In the genomic region with DNA sequence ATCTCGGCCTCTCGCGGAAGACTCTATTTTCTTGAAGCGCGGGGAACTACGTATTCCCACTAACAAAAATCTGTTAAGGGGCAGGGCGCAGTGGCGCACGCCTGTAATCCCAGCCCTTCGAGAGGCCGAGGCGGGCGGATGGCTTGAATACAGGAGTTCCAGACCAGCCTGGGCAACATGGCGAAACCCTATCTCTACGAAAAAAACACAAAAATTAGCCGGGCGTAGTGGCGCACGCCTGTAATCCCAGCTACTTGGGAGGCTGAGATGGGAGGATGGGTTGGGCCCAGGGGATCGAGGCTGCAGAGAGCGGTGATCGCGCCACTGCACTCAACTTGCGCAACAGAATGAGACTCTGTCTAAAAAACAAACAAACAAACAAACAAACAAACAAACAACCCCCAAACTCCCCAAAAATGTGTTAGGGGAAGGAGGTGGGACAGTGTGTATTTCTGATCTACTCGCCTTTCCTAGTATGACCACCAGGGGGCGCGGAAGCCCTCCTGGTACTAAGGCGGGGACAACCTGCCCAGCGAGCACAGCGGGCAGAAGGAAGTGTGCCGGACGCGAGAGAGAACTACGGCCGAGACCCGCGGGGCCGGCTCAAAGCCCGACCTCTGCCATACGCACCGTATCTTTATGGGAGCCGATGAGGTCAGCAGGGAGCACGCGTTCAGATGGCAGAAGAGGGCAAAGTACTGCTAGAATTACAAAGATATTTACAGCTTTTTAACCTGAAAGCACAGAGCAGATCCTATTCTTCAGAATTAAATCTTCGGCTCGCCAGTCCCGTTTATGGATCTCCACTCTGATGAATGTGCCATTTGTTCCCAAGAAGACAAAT, we compare ENCODE assay signal across 8 cellular contexts. TPM values are rescaled to one million over a fixed set of nuclear protein-coding genes. Genes with fewer than 3 reads are reported as not detected.
DNase-seq lines count a peak whose midpoint lies in the region; ATAC-seq and TF ChIP-seq lines count a peak whose summit lies in the region.

No MANE protein-coding gene starts in this region.

- ATAC-seq in GM18861 (IDR thresholded peaks at IDR 0.05; ENCODE audit: unreplicated experiment) (peak; percentile 65), HG03103 (IDR thresholded peaks at IDR 0.05; ENCODE audit: low read depth, unreplicated experiment) (peak; percentile 52), left lobe of liver (peak; percentile 88)
- peak; percentile 79 for ATAC-seq in activated CD4-positive, alpha-beta T cell treated with anti-CD3 and anti-CD28 coated beads for 36 hours

- peak; percentile 91 for DNase-seq in AG08396 (ENCODE audit: low spot score)
- DNase-seq in NCI-H2227 treated with DMSO at 0.1 percent for 48 hours (lab: John Stamatoyannopoulos, UW) = peak; percentile 74
- peak; percentile 92 for DNase-seq in activated CD4-positive, alpha-beta T cell treated with anti-CD3 and anti-CD28 coated beads for 36 hours
- peak; percentile 95 for DNase-seq in colonic mucosa
- peak; percentile 86 for DNase-seq in left lobe of liver (ENCODE audit: low spot score)
- peak; percentile 88 for DNase-seq in stimulated activated CD4-positive, alpha-beta T cell treated with anti-CD3 and anti-CD28 coated beads, Interleukin-2, amount 100 ng/mL, for 24 hours

- H3K36me3 ChIP-seq in colonic mucosa = no peaks in the 10 kb centered on the region

- peak; percentile 87 for TF ChIP-seq CTCF in colonic mucosa (IDR thresholded peaks at IDR 0.05)

- H3K36me3 Mint-ChIP-seq in activated CD4-positive, alpha-beta T cell treated with anti-CD3 and anti-CD28 coated beads for 36 hours (ENCODE audit: low read depth) = no peaks in the 10 kb centered on the region

- peak overlapping the region; percentile 93 for H3K4me3 ChIP-seq in colonic mucosa

- peak overlapping the region; percentile 53 for H3K27ac Mint-ChIP-seq in activated CD4-positive, alpha-beta T cell treated with anti-CD3 and anti-CD28 coated beads for 36 hours

- H3K4me1 Mint-ChIP-seq in activated CD4-positive, alpha-beta T cell treated with anti-CD3 and anti-CD28 coated beads for 36 hours = peaks cover 15% of the 10 kb centered on the region

- CTCF ChIA-PET in activated CD4-positive, alpha-beta T cell treated with anti-CD3 and anti-CD28 coated beads for 36 hours (lab: Charles Lee) = interaction anchor here (0.6 to 6.4 kb wide), 20 partner anchors 9 to 321 kb away, joined by 3 to 73 read pairs (median 4); partner anchors contain the start of genes MRPL16 and PATL1

- H3K27me3 Mint-ChIP-seq in activated CD4-positive, alpha-beta T cell treated with anti-CD3 and anti-CD28 coated beads for 36 hours = peaks cover 6% of the 10 kb centered on the region

- H3K27ac ChIP-seq in colonic mucosa = peak overlapping the region; percentile 98

- no peaks in the 10 kb centered on the region for H3K27me3 ChIP-seq in colonic mucosa

- H3K4me3 Mint-ChIP-seq in activated CD4-positive, alpha-beta T cell treated with anti-CD3 and anti-CD28 coated beads for 36 hours = peak overlapping the region; percentile 84

- POLR2A ChIA-PET in activated CD4-positive, alpha-beta T cell treated with anti-CD3 and anti-CD28 coated beads for 36 hours (lab: Charles Lee) = no interaction called here

- peaks cover 9% of the 10 kb centered on the region for H3K4me1 ChIP-seq in colonic mucosa

- intact Hi-C loops in activated CD4-positive, alpha-beta T cell treated with anti-CD3 and anti-CD28 coated beads for 36 hours (cut with DNase I, micrococcal nuclease) = loop anchor here (1.0 to 10.0 kb wide), 11 partner anchors 23 to 498 kb away; partner anchors contain the start of genes PATL1 (in 2 of the 2) and MRPL16 (in 1 of the 2)
- intact Hi-C loops in colonic mucosa (cut with DNase I) = loop anchor here (2.0 kb wide), 1 partner anchor 49 kb away; no protein-coding TSS in a partner anchor

- no peaks in the 10 kb centered on the region for H3K9me3 ChIP-seq in colonic mucosa

- H3K9me3 Mint-ChIP-seq in activated CD4-positive, alpha-beta T cell treated with anti-CD3 and anti-CD28 coated beads for 36 hours (ENCODE audit: low read depth) = no peaks in the 10 kb centered on the region

- H3K9ac ChIP-seq in colonic mucosa (ENCODE audit: low read depth in 2 of 2, low read length in 2 of 2) = peak overlapping the region; percentile 88 to 96

RNA-seq across cellular contexts. Expression of gene STX3, which starts 1.3 kb away (rescaled TPM):
- total RNA-seq in activated CD4-positive, alpha-beta T cell treated with anti-CD3 and anti-CD28 coated beads for 36 hours = 1 to 10 TPM; 5.1 to 5.4 TPM
- total RNA-seq in colonic mucosa (10 to 100 TPM; 45.2 to 70.9 TPM), left lobe of liver (3.8 TPM)

RNA-seq across cellular contexts. Expression of gene OR10V1, which starts 40.2 kb away (rescaled TPM):
- not detected for total RNA-seq in activated CD4-positive, alpha-beta T cell treated with anti-CD3 and anti-CD28 coated beads for 36 hours
- total RNA-seq in colonic mucosa (not detected), left lobe of liver (not detected)

RNA-seq across cellular contexts. Expression of gene MRPL16, which starts 56.7 kb away (rescaled TPM):
- 10 to 100 TPM; 77.9 to 82.6 TPM for total RNA-seq in activated CD4-positive, alpha-beta T cell treated with anti-CD3 and anti-CD28 coated beads for 36 hours
- 10 to 100 TPM; 51.6 to 91.3 TPM for total RNA-seq in colonic mucosa
- total RNA-seq in left lobe of liver = 34.3 TPM

Comparison
In these comparisons a context has a peak if more than half of its experiments do, and no peak if none do; other contexts are left out.
1. Peak in every context shown above with its lines: DNase-seq, ATAC-seq, H3K4me3 ChIP-seq and H3K27ac ChIP-seq.